In genomic region chr2:47056374-47056773, GRCh38 we compare ENCODE assay signal across 10 cellular contexts.
A peak's percentile ranks its signal among the peaks of the same experiment; 100 is the strongest.
DNase-seq lines count a peak whose midpoint lies in the region; ATAC-seq and TF ChIP-seq lines count a peak whose summit lies in the region.
"Had no signal": no experiment of that assay in that cellular context is flagged by ENCODE, and none has a peak within 500 bp of the region (broad histone marks: within the 10 kb centered on the region; RNA-seq: fewer than 3 reads in every experiment).

No MANE protein-coding gene starts in this region.

- TF ChIP-seq CTCF in upper lobe of right lung (IDR thresholded peaks at IDR 0.05): no peak

- H3K4me1 ChIP-seq in mesodermal cell (ENCODE audit: control insufficient read depth, insufficient read depth, low read length, poor library complexity, severe bottlenecking): peaks cover 27% of the 10 kb centered on the region
- peaks cover 42% of the 10 kb centered on the region for H3K4me1 ChIP-seq in upper lobe of right lung

- peak overlapping the region; percentile 16 for H3K27ac ChIP-seq in mesodermal cell (ENCODE audit: low read depth, low read length, severe bottlenecking)
- peak overlapping the region; percentile 84 for H3K27ac ChIP-seq in upper lobe of right lung

- H3K9me3 Mint-ChIP-seq in activated naive CD4-positive, alpha-beta T cell treated with anti-CD3 and anti-CD28 coated beads, Interleukin-2, amount 50 U/mL, for 72 hours: no peaks in the 10 kb centered on the region
- H3K9me3 Mint-ChIP-seq in central memory CD8-positive, alpha-beta T cell: no peaks in the 10 kb centered on the region
- H3K9me3 Mint-ChIP-seq: neural crest cell had no signal

- H3K9me3 ChIP-seq in mesodermal cell (ENCODE audit: control insufficient read depth, low read length) (no peaks in the 10 kb centered on the region), upper lobe of right lung (no peaks in the 10 kb centered on the region)

- no peak for DNase-seq in activated naive CD4-positive, alpha-beta T cell treated with anti-CD3 and anti-CD28 coated beads, Interleukin-2, amount 50 U/mL, for 72 hours (ENCODE audit: low spot score in 2 of 2)
- no peak for DNase-seq in activated naive CD4-positive, alpha-beta T cell treated with anti-CD3 and anti-CD28 coated beads, Interleukin-2, amount 50 U/mL, for 16 hours
- no peak for DNase-seq in central memory CD8-positive, alpha-beta T cell (ENCODE audit: low spot score in 2 of 2)
- DNase-seq in upper lobe of right lung: no peak
- no peak for DNase-seq in stimulated activated CD4-positive, alpha-beta T cell treated with anti-CD3 and anti-CD28 coated beads, Interleukin-4, amount 100 ng/mL, for 4 hours

- H3K4me3 ChIP-seq in mesodermal cell (ENCODE audit: extremely low read depth, insufficient read depth, low read length, poor library complexity, severe bottlenecking): no peak overlapping the region
- H3K4me3 ChIP-seq in upper lobe of right lung: no peak overlapping the region

- H3K36me3 ChIP-seq in mesodermal cell (ENCODE audit: control insufficient read depth, insufficient read depth, low read length) (peaks cover 29% of the 10 kb centered on the region), upper lobe of right lung (peaks cover 25% of the 10 kb centered on the region)

- WGBS in mesodermal cell (ENCODE audit: insufficient coverage in 2 of 2), 2 experiments: 67 to 74% methylated on average over 5 of the region's 5 CpGs

- ATAC-seq in activated naive CD4-positive, alpha-beta T cell treated with anti-CD3 and anti-CD28 coated beads, Interleukin-2, amount 50 U/mL, for 72 hours: no peak
- ATAC-seq in central memory CD8-positive, alpha-beta T cell (replicated peaks; ENCODE audit: extremely low read depth, poor library complexity, severe bottlenecking): no peak
- no peak for ATAC-seq in upper lobe of right lung
- ATAC-seq in HG03442 (IDR thresholded peaks at IDR 0.05; ENCODE audit: unreplicated experiment): no peak
- no peak for ATAC-seq in GM21423 (IDR thresholded peaks at IDR 0.05; ENCODE audit: unreplicated experiment)

- peaks cover 34% of the 10 kb centered on the region for H3K4me1 Mint-ChIP-seq in central memory CD8-positive, alpha-beta T cell

- H3K27ac Mint-ChIP-seq in activated naive CD4-positive, alpha-beta T cell treated with anti-CD3 and anti-CD28 coated beads, Interleukin-2, amount 50 U/mL, for 72 hours: peak overlapping the region; percentile 72 to 81
- H3K27ac Mint-ChIP-seq in central memory CD8-positive, alpha-beta T cell (ENCODE audit: low read depth): peak overlapping the region; percentile 52
- H3K27ac Mint-ChIP-seq: activated naive CD8-positive, alpha-beta T cell had no signal

- H3K27me3 ChIP-seq in upper lobe of right lung: no peaks in the 10 kb centered on the region

- peaks cover 4 to 28% of the 10 kb centered on the region in 2 donors for H3K36me3 Mint-ChIP-seq in activated naive CD4-positive, alpha-beta T cell treated with anti-CD3 and anti-CD28 coated beads, Interleukin-2, amount 50 U/mL, for 72 hours
- H3K36me3 Mint-ChIP-seq in central memory CD8-positive, alpha-beta T cell (ENCODE audit: insufficient read depth): peaks cover 22% of the 10 kb centered on the region

- no peak overlapping the region for H3K4me3 Mint-ChIP-seq in central memory CD8-positive, alpha-beta T cell
- H3K4me3 Mint-ChIP-seq: activated naive CD8-positive, alpha-beta T cell; neural crest cell had no signal

- H3K27me3 Mint-ChIP-seq in central memory CD8-positive, alpha-beta T cell: no peaks in the 10 kb centered on the region
- H3K27me3 Mint-ChIP-seq: activated naive CD8-positive, alpha-beta T cell had no signal

- intact Hi-C loops in upper lobe of right lung (cut with DNase I): no loop called here
